In the genomic region with DNA sequence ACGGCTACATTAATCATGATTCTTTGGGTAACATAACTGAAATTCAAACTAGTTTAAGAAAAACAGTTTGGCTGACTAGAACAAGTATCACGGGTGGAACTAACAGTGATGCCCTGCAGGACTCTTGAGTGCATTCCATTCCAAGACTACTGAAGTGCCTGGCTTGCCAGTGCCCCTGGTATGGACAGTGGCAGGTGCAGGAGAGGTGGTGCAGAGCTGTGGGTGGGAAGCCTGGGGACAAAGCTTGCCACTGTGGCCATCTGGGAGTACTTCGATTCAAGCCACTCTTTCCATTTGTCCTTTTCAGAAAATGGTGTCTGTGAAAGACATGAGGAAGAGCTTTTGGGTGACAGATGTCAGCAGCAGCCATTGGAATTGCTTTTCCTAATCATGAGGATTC, we compare ENCODE assay signal across 20 cellular contexts.
DNase-seq lines count a peak whose midpoint lies in the region; ATAC-seq and TF ChIP-seq lines count a peak whose summit lies in the region.
"Had no signal": no experiment of that assay in that cellular context is flagged by ENCODE, and none has a peak within 500 bp of the region (broad histone marks: within the 10 kb centered on the region; RNA-seq: fewer than 3 reads in every experiment).

No MANE protein-coding gene starts in this region.

- no peak overlapping the region for H3K14ac ChIP-seq in neuronal stem cell (ENCODE audit: low read length)

- H2BK12ac ChIP-seq in neuronal stem cell (ENCODE audit: low read length), result no peak overlapping the region

- H4K8ac ChIP-seq in neuronal stem cell (ENCODE audit: low read depth, low read length), result no peak overlapping the region

- H3K27me3 ChIP-seq in SJCRH30 (no peaks in the 10 kb centered on the region), lung (ENCODE audit: control insufficient read depth, insufficient read depth) (no peaks in the 10 kb centered on the region), neuronal stem cell (ENCODE audit: control insufficient read depth in 3 of 3, insufficient read depth in 3 of 3, low read depth in 1 of 3, low read length in 3 of 3) (peaks cover 0 to 2% (median 0%) of the 10 kb centered on the region in 3 experiments), GM23338 (ENCODE audit: insufficient read depth) (no peaks in the 10 kb centered on the region)
- H3K27me3 ChIP-seq: BLaER1 treated with 17β-estradiol and CSF1 and Interleukin-3, amounts not matched to agents 10 nM and 100 nM had no signal

- TF ChIP-seq CTCF in glutamatergic neuron (IDR thresholded peaks at IDR 0.05; ENCODE audit: partially characterized antibody, unreplicated experiment) (no peak), lung (IDR thresholded peaks at IDR 0.05; ENCODE audit: control extremely low read depth, extremely low read depth) (no peak), GM23338 (conservative IDR thresholded peaks at IDR 0.05; ENCODE audit: low read depth in 2 of 2) (no peak)

- H3K36me3 Mint-ChIP-seq in glutamatergic neuron (ENCODE audit: unreplicated experiment), result peaks cover 6% of the 10 kb centered on the region
- no peaks in the 10 kb centered on the region for H3K36me3 Mint-ChIP-seq in stimulated activated memory B cell treated with anti-CD40 and anti-IgM and Interleukin-4, amounts not matched to agents 10 μg/mL and 1 μg/mL and 100 μg/mL, for 72 hours
- peaks cover 5% of the 10 kb centered on the region; the same call in 1 of the 3 replicates for H3K36me3 Mint-ChIP-seq in GM23338 (ENCODE audit: low read depth)
- H3K36me3 Mint-ChIP-seq: CD8-positive, alpha-beta T cell had no signal

- no peak overlapping the region for H3K4me2 ChIP-seq in neuronal stem cell (ENCODE audit: insufficient read depth, low read length, poor library complexity, severe bottlenecking)
- H3K4me2 ChIP-seq in GM23338, result no peak overlapping the region
- H3K4me2 ChIP-seq: A549; BLaER1 treated with 17β-estradiol and CSF1 and Interleukin-3, amounts not matched to agents 10 nM and 100 nM had no signal

- H3K27ac ChIP-seq in SJCRH30, result no peak overlapping the region
- no peak overlapping the region for H3K27ac ChIP-seq in lung (ENCODE audit: low read depth in 1 of 2, low read length in 1 of 2)
- H3K27ac ChIP-seq in neuronal stem cell (replicated peaks; ENCODE audit: low read length), result no peak overlapping the region
- H3K27ac ChIP-seq in GM23338 (ENCODE audit: low read depth), result no peak overlapping the region
- H3K27ac ChIP-seq: 22Rv1; A549; BLaER1 treated with 17β-estradiol and CSF1 and Interleukin-3, amounts not matched to agents 10 nM and 100 nM; C4-2B had no signal

- peak overlapping the region; percentile 13 for H3K9ac ChIP-seq in neuronal stem cell (ENCODE audit: low read depth, low read length, poor library complexity)
- H3K9ac ChIP-seq: BLaER1 treated with 17β-estradiol and CSF1 and Interleukin-3, amounts not matched to agents 10 nM and 100 nM had no signal

- peaks cover 19% of the 10 kb centered on the region for H3K4me1 Mint-ChIP-seq in glutamatergic neuron (ENCODE audit: low read depth, unreplicated experiment)
- H3K4me1 Mint-ChIP-seq in stimulated activated memory B cell treated with anti-CD40 and anti-IgM and Interleukin-4, amounts not matched to agents 10 μg/mL and 1 μg/mL and 100 μg/mL, for 72 hours, result no peaks in the 10 kb centered on the region
- no peaks in the 10 kb centered on the region; the same call in 2 of the 3 replicates for H3K4me1 Mint-ChIP-seq in GM23338
- H3K4me1 Mint-ChIP-seq: B cell had no signal

- H3K4me1 ChIP-seq in SJCRH30, result no peaks in the 10 kb centered on the region; the same call in 1 of the 2 replicates
- no peaks in the 10 kb centered on the region for H3K4me1 ChIP-seq in lung (ENCODE audit: control insufficient read depth in 2 of 2, insufficient read depth in 2 of 2, low read length in 2 of 2)
- no peaks in the 10 kb centered on the region for H3K4me1 ChIP-seq in neuronal stem cell (ENCODE audit: control insufficient read depth in 2 of 2, insufficient read depth in 1 of 2, low read depth in 1 of 2, low read length in 2 of 2)
- no peaks in the 10 kb centered on the region for H3K4me1 ChIP-seq in GM23338 (ENCODE audit: insufficient read depth)
- H3K4me1 ChIP-seq: A549, Caco-2 had no signal

- H3K23ac ChIP-seq in neuronal stem cell (ENCODE audit: low read depth, low read length, poor library complexity), result no peak overlapping the region

- no peaks in the 10 kb centered on the region for H4K20me1 ChIP-seq in GM23338 (replicated peaks; ENCODE audit: insufficient read depth)
- H4K20me1 ChIP-seq: BLaER1 treated with 17β-estradiol and CSF1 and Interleukin-3, amounts not matched to agents 10 nM and 100 nM had no signal

- H3K9me3 Mint-ChIP-seq in glutamatergic neuron (ENCODE audit: unreplicated experiment) (no peaks in the 10 kb centered on the region), GM23338 (peaks cover 3% of the 10 kb centered on the region; the same call in 2 of the 3 replicates)
- H3K9me3 Mint-ChIP-seq in stimulated activated memory B cell treated with anti-CD40 and anti-IgM and Interleukin-4, amounts not matched to agents 10 μg/mL and 1 μg/mL and 100 μg/mL, for 72 hours, result peaks cover 5% of the 10 kb centered on the region
- H3K9me3 Mint-ChIP-seq: CD4-positive, alpha-beta T cell; CD8-positive, alpha-beta T cell had no signal

- H3K9me3 ChIP-seq in SJCRH30 (replicated peaks) (no peaks in the 10 kb centered on the region), lung (ENCODE audit: control insufficient read depth in 2 of 2, insufficient read depth in 1 of 2, low read length in 1 of 2) (peaks cover 0 to 6% of the 10 kb centered on the region in 2 donors), neuronal stem cell (replicated peaks in 1 of 2; ENCODE audit: control insufficient read depth in 2 of 2, insufficient read depth in 1 of 2, low read depth in 1 of 2, low read length in 2 of 2) (no peaks in the 10 kb centered on the region)
- H3K9me3 ChIP-seq: A549, Caco-2 had no signal

- H3K27ac Mint-ChIP-seq in glutamatergic neuron (ENCODE audit: unreplicated experiment) (peak overlapping the region; percentile 80), GM23338 (no peak overlapping the region)
- no peak overlapping the region for H3K27ac Mint-ChIP-seq in stimulated activated memory B cell treated with anti-CD40 and anti-IgM and Interleukin-4, amounts not matched to agents 10 μg/mL and 1 μg/mL and 100 μg/mL, for 72 hours
- H3K27ac Mint-ChIP-seq: B cell; CD4-positive, alpha-beta T cell; CD8-positive, alpha-beta T cell had no signal

- H2BK120ac ChIP-seq in neuronal stem cell (ENCODE audit: low read depth, low read length), result no peak overlapping the region

- H3K18ac ChIP-seq in neuronal stem cell (ENCODE audit: low read length), result peak overlapping the region; percentile 86

- no peak overlapping the region for H2AK5ac ChIP-seq in neuronal stem cell (ENCODE audit: low read depth, low read length)

- no peak overlapping the region for H3K4ac ChIP-seq in neuronal stem cell (ENCODE audit: low read length)

- 80 to 91% methylated on average over 3 of the region's 3 CpGs for WGBS in lung, 2 donors
- WGBS in neuronal stem cell (ENCODE audit: extremely low coverage in 2 of 2, insufficient read length in 2 of 2, insufficient replicate concordance in 1 of 2), 2 donors, result no CpG with 5 or more reads among the region's 3 CpGs

- H2AFZ ChIP-seq in neuronal stem cell (ENCODE audit: low read length), result no peak overlapping the region
- no peak overlapping the region for H2AFZ ChIP-seq in GM23338

- H3K4me3 ChIP-seq in SJCRH30 (no peak overlapping the region), lung (no peak overlapping the region), neuronal stem cell (ENCODE audit: low read length in 2 of 2) (no peak overlapping the region), GM23338 (no peak overlapping the region)
- H3K4me3 ChIP-seq: A549; BLaER1 treated with 17β-estradiol and CSF1 and Interleukin-3, amounts not matched to agents 10 nM and 100 nM had no signal

- DNase-seq in SJCRH30 (peak; percentile 57 to 66), glutamatergic neuron (no peak), lung (ENCODE audit: low spot score) (peak; percentile 9), neuronal stem cell (ENCODE audit: low spot score) (no peak), GM23338 (ENCODE audit: low spot score) (no peak)
- DNase-seq: AML-193; Caco-2; Calu3; CD4-positive, alpha-beta T cell; CD8-positive, alpha-beta T cell; DMS79 treated with DMSO at 0.1 percent for 48 hours; GF-D8 had no signal

- H3K79me2 ChIP-seq in GM23338 (replicated peaks; ENCODE audit: insufficient read depth), result no peaks in the 10 kb centered on the region

- no peak overlapping the region for H4K91ac ChIP-seq in neuronal stem cell (ENCODE audit: low read depth, low read length, poor library complexity)

- H3K4me3 Mint-ChIP-seq in glutamatergic neuron (ENCODE audit: unreplicated experiment), result no peak overlapping the region
- no peak overlapping the region for H3K4me3 Mint-ChIP-seq in stimulated activated memory B cell treated with anti-CD40 and anti-IgM and Interleukin-4, amounts not matched to agents 10 μg/mL and 1 μg/mL and 100 μg/mL, for 72 hours
- H3K4me3 Mint-ChIP-seq in GM23338, result no peak overlapping the region
- H3K4me3 Mint-ChIP-seq: B cell; CD4-positive, alpha-beta T cell; CD8-positive, alpha-beta T cell had no signal

- no peak overlapping the region for H2BK15ac ChIP-seq in neuronal stem cell (ENCODE audit: low read length)

- ATAC-seq in lung (ENCODE audit: insufficient read depth, low FRiP score) (no peak), GM18867 (IDR thresholded peaks at IDR 0.05; ENCODE audit: unreplicated experiment) (no peak), GM18868 (IDR thresholded peaks at IDR 0.05; ENCODE audit: unreplicated experiment) (no peak), GM23338 (no peak)
- no peak for ATAC-seq in stimulated activated memory B cell treated with anti-CD40 and anti-IgM and Interleukin-4, amounts not matched to agents 10 μg/mL and 1 μg/mL and 100 μg/mL, for 72 hours
- ATAC-seq: A549; CD8-positive, alpha-beta T cell had no signal

- H2BK5ac ChIP-seq in neuronal stem cell (ENCODE audit: low read length), result no peak overlapping the region

- H3K79me1 ChIP-seq in neuronal stem cell (ENCODE audit: low read depth, low read length), result no peaks in the 10 kb centered on the region

- peaks cover 7% of the 10 kb centered on the region for H3K9me2 ChIP-seq in GM23338 (ENCODE audit: insufficient read depth)

- no peaks in the 10 kb centered on the region for H3K27me3 Mint-ChIP-seq in glutamatergic neuron (ENCODE audit: unreplicated experiment)
- H3K27me3 Mint-ChIP-seq in stimulated activated memory B cell treated with anti-CD40 and anti-IgM and Interleukin-4, amounts not matched to agents 10 μg/mL and 1 μg/mL and 100 μg/mL, for 72 hours, result peaks cover 7% of the 10 kb centered on the region
- peaks cover 2% of the 10 kb centered on the region for H3K27me3 Mint-ChIP-seq in GM23338 (ENCODE audit: insufficient read depth, low read depth, poor library complexity)

- no peaks in the 10 kb centered on the region for H3F3A ChIP-seq in GM23338 (replicated peaks; ENCODE audit: low read depth)

- H3K36me3 ChIP-seq in SJCRH30 (no peaks in the 10 kb centered on the region), lung (ENCODE audit: control insufficient read depth in 2 of 2, insufficient read depth in 2 of 2, low read length in 2 of 2) (no peaks in the 10 kb centered on the region), neuronal stem cell (replicated peaks in 1 of 2; ENCODE audit: control insufficient read depth in 2 of 2, insufficient read depth in 2 of 2, low read length in 2 of 2) (no peaks in the 10 kb centered on the region), GM23338 (ENCODE audit: insufficient read depth) (no peaks in the 10 kb centered on the region)
- H3K36me3 ChIP-seq: BLaER1 treated with 17β-estradiol and CSF1 and Interleukin-3, amounts not matched to agents 10 nM and 100 nM had no signal

Comparison
In these comparisons a context has a peak if more than half of its experiments do, and no peak if none do; other contexts are left out.
1. DNase-seq: peak in SJCRH30 (2 of 2) and lung (single experiment); none in glutamatergic neuron (single experiment), neuronal stem cell (single experiment) and GM23338 (single experiment).